ENCODE assay signal across 12 cellular contexts in genomic region chr2:43051316-43051715, GRCh38.
DNase-seq lines count a peak whose midpoint lies in the region; FAIRE-seq and TF ChIP-seq lines count a peak whose summit lies in the region.
"Had no signal": no experiment of that assay in that cellular context is flagged by ENCODE, and none has a peak within 500 bp of the region (broad histone marks: within the 10 kb centered on the region; RNA-seq: fewer than 3 reads in every experiment).

No MANE protein-coding gene starts in this region.

- TF ChIP-seq POLR2A in esophagus muscularis mucosa (IDR thresholded peaks at IDR 0.05; ENCODE audit: low read depth) (no peak), thyroid gland (IDR thresholded peaks at IDR 0.05) (no peak)

- H3K4me3 ChIP-seq in esophagus (ENCODE audit: low read depth in 1 of 2, low read length in 2 of 2) (no peak overlapping the region), small intestine (ENCODE audit: low read depth in 1 of 2, low read length in 2 of 2) (no peak overlapping the region), esophagus muscularis mucosa (no peak overlapping the region), thyroid gland (replicated peaks in 1 of 3) (no peak overlapping the region)
- H3K4me3 ChIP-seq: tibial artery had no signal

- H3K36me3 Mint-ChIP-seq in HFFc6 (ENCODE audit: low read depth) = no peaks in the 10 kb centered on the region

- no peaks in the 10 kb centered on the region for H3K9me3 Mint-ChIP-seq in HFFc6

- H3K4me3 Mint-ChIP-seq in HFFc6 = no peak overlapping the region; the same call in 1 of the 2 replicates

- no peak for TF ChIP-seq EP300 in esophagus muscularis mucosa (IDR thresholded peaks at IDR 0.05)

- 51 to 58% methylated on average over 8 of the region's 8 CpGs for WGBS in esophagus, 2 donors
- 16 to 49% (median 36%) methylated on average over 8 of the region's 8 CpGs for WGBS in small intestine, 3 donors
- 92% methylated on average over 8 of the region's 8 CpGs for WGBS in esophagus muscularis mucosa
- 89 to 92% methylated on average over 8 of the region's 8 CpGs for WGBS in thyroid gland, 2 donors

- H3K27me3 ChIP-seq in esophagus (ENCODE audit: control insufficient read depth in 1 of 2, insufficient read depth in 2 of 2, low read length in 2 of 2) (no peaks in the 10 kb centered on the region), small intestine (ENCODE audit: control insufficient read depth in 2 of 2, insufficient read depth in 2 of 2, low read length in 2 of 2) (no peaks in the 10 kb centered on the region), esophagus muscularis mucosa (no peaks in the 10 kb centered on the region), thyroid gland (no peaks in the 10 kb centered on the region)
- H3K27me3 ChIP-seq: tibial artery had no signal

- H3K27me3 Mint-ChIP-seq in HFFc6 (ENCODE audit: insufficient read depth) = no peaks in the 10 kb centered on the region; the same call in 1 of the 2 replicates

- peak overlapping the region; percentile 47; the same call in 1 of the 2 replicates for H3K27ac Mint-ChIP-seq in HFFc6
- H3K27ac Mint-ChIP-seq: progenitor cell of endocrine pancreas had no signal

- H3K36me3 ChIP-seq in esophagus (ENCODE audit: control insufficient read depth in 2 of 2, insufficient read depth in 2 of 2, low read length in 1 of 2) = no peaks in the 10 kb centered on the region
- no peaks in the 10 kb centered on the region for H3K36me3 ChIP-seq in small intestine (ENCODE audit: control insufficient read depth in 2 of 2, insufficient read depth in 2 of 2, low read length in 2 of 2)
- no peaks in the 10 kb centered on the region for H3K36me3 ChIP-seq in esophagus muscularis mucosa
- H3K36me3 ChIP-seq in thyroid gland = no peaks in the 10 kb centered on the region
- H3K36me3 ChIP-seq: tibial artery had no signal

- TF ChIP-seq CTCF in HFFc6 (IDR thresholded peaks at IDR 0.05) (no peak), esophagus muscularis mucosa (IDR thresholded peaks at IDR 0.05) (no peak), thyroid gland (IDR thresholded peaks at IDR 0.05) (no peak)

- H3K4me1 ChIP-seq in esophagus (ENCODE audit: control insufficient read depth in 2 of 2, insufficient read depth in 2 of 2, low read length in 1 of 2) (peaks cover 4 to 17% of the 10 kb centered on the region in 2 donors), small intestine (ENCODE audit: control insufficient read depth in 2 of 2, insufficient read depth in 1 of 2, low read depth in 1 of 2, low read length in 1 of 2) (no peaks in the 10 kb centered on the region), esophagus muscularis mucosa (peaks cover 10 to 15% (median 13%) of the 10 kb centered on the region in 4 donors), thyroid gland (peaks cover 3 to 13% of the 10 kb centered on the region in 2 donors)

- H3K27ac ChIP-seq in esophagus (ENCODE audit: low read depth in 2 of 2, low read length in 1 of 2) = peak overlapping the region; percentile 24 to 29
- peak overlapping the region; percentile 32 to 49 for H3K27ac ChIP-seq in small intestine (ENCODE audit: low read depth in 1 of 2, low read length in 1 of 2)
- H3K27ac ChIP-seq in esophagus muscularis mucosa (replicated peaks in 1 of 4) = no peak overlapping the region
- no peak overlapping the region for H3K27ac ChIP-seq in thyroid gland
- H3K27ac ChIP-seq: tibial artery had no signal

- H3K4me1 Mint-ChIP-seq in HFFc6 (ENCODE audit: low read depth) = peaks cover 39% of the 10 kb centered on the region

- FAIRE-seq in small intestine (lab: Jason Lieb, UNC) = no peak

- H3K9me3 ChIP-seq in esophagus (ENCODE audit: control insufficient read depth in 2 of 2, insufficient read depth in 1 of 2, low read depth in 1 of 2, low read length in 1 of 2) = no peaks in the 10 kb centered on the region
- H3K9me3 ChIP-seq in small intestine (ENCODE audit: control insufficient read depth, low read depth) = no peaks in the 10 kb centered on the region
- no peaks in the 10 kb centered on the region for H3K9me3 ChIP-seq in esophagus muscularis mucosa
- no peaks in the 10 kb centered on the region for H3K9me3 ChIP-seq in thyroid gland
- H3K9me3 ChIP-seq: tibial artery had no signal

- DNase-seq in HFFc6 (peak; percentile 57), SW480 (ENCODE audit: low spot score) (peak; percentile 55), small intestine (peak; percentile 89), AML-193 (lab: John Stamatoyannopoulos, UW) (no peak), SIG-M5 (lab: John Stamatoyannopoulos, UW) (no peak), esophagus muscularis mucosa (ENCODE audit: extremely low spot score) (no peak), thyroid gland (no peak)
- DNase-seq: activated CD4-positive, CD25-positive, alpha-beta regulatory T cell treated with anti-CD3 and anti-CD28 coated beads, Interleukin-2, amount 50 U/mL, for 72 hours; NCI-H2029 treated with DMSO at 0.1 percent for 48 hours had no signal

- intact Hi-C loops in esophagus muscularis mucosa (cut with DNase I) = no loop called here
- intact Hi-C loops in thyroid gland (cut with DNase I) = no loop called here

Comparison
In these comparisons a context has a peak if more than half of its experiments do, and no peak if none do; other contexts are left out.
1. DNase-seq: peak in HFFc6 (single experiment), SW480 (single experiment) and small intestine (single experiment); none in AML-193 (0 of 2), SIG-M5 (single experiment), esophagus muscularis mucosa (single experiment) and thyroid gland (0 of 2).
2. H3K27ac ChIP-seq: peak in esophagus (2 of 2) and small intestine (2 of 2); none in esophagus muscularis mucosa (0 of 4) and thyroid gland (0 of 3).